In genomic region chr2:200286578-200286977, GRCh38 we compare ENCODE assay signal across 31 cellular contexts. TPM values are rescaled to one million over a fixed set of nuclear protein-coding genes. Genes with fewer than 3 reads are reported as not detected.
A peak's percentile ranks its signal among the peaks of the same experiment; 100 is the strongest.
DNase-seq lines count a peak whose midpoint lies in the region; ATAC-seq, FAIRE-seq and TF ChIP-seq lines count a peak whose summit lies in the region.
"Had no signal": no experiment of that assay in that cellular context is flagged by ENCODE, and none has a peak within 500 bp of the region (broad histone marks: within the 10 kb centered on the region; RNA-seq: fewer than 3 reads in every experiment).

No MANE protein-coding gene starts in this region.

- H3K9me3 ChIP-seq in HepG2 (ENCODE audit: low read length) (no peaks in the 10 kb centered on the region), right lobe of liver (no peaks in the 10 kb centered on the region), HEK293 (ENCODE audit: control insufficient read depth, insufficient read depth, low read depth, low read length) (no peaks in the 10 kb centered on the region), right cardiac atrium (ENCODE audit: control insufficient read depth, low read length) (no peaks in the 10 kb centered on the region)
- H3K9me3 ChIP-seq: A549, BE2C, BLaER1, Caco-2 had no signal

- no peaks in the 10 kb centered on the region for H3K79me2 ChIP-seq in HepG2 (ENCODE audit: insufficient read depth, low read length)

- no peak for FAIRE-seq in HepG2 (lab: Jason Lieb, UNC)
- FAIRE-seq: A204.1, A549, D721Med had no signal

- H3K4me3 ChIP-seq in HepG2 (replicated peaks in 1 of 3; ENCODE audit: insufficient read depth in 1 of 3, low read depth in 2 of 3, low read length in 3 of 3), result no peak overlapping the region
- no peak overlapping the region for H3K4me3 ChIP-seq in right lobe of liver
- H3K4me3 ChIP-seq in HEK293 (ENCODE audit: low read depth, low read length), result no peak overlapping the region
- no peak overlapping the region for H3K4me3 ChIP-seq in right cardiac atrium (ENCODE audit: low read length)
- H3K4me3 ChIP-seq: A549; BLaER1; BLaER1 treated with 17β-estradiol and CSF1 and Interleukin-3, amounts not matched to agents 10 nM and 100 nM had no signal

- ATAC-seq in HepG2 (no peak), right lobe of liver (no peak), right cardiac atrium (no peak)
- ATAC-seq: A549; CD8-positive, alpha-beta T cell had no signal

- intact Hi-C loops in HepG2 (cut with micrococcal nuclease; ENCODE audit: unreplicated experiment) (no loop called here), right lobe of liver (cut with DNase I) (no loop called here), right cardiac atrium (cut with DNase I) (no loop called here)

- no peaks in the 10 kb centered on the region for H4K20me1 ChIP-seq in HepG2 (ENCODE audit: insufficient read depth, low read length)
- H4K20me1 ChIP-seq: BLaER1; BLaER1 treated with 17β-estradiol and CSF1 and Interleukin-3, amounts not matched to agents 10 nM and 100 nM had no signal

- in situ Hi-C loops in HepG2 (cut with HindIII; ENCODE audit: extremely low pct_ligation_motif_present, low pct_unique_long_range_greater_than_20kb), result no loop called here

- no peak for TF ChIP-seq EP300 in HepG2 (IDR thresholded peaks at IDR 0.05; ENCODE audit: low read depth in 2 of 2, low read length in 2 of 2)
- no peak for TF ChIP-seq EP300 in HepG2 (CRISPR knock-in tag; IDR thresholded peaks at IDR 0.05; ENCODE audit: borderline replicate concordance)

- H3K4me2 ChIP-seq in HepG2 (ENCODE audit: low read depth, low read length), result no peak overlapping the region
- H3K4me2 ChIP-seq: A549; BLaER1; BLaER1 treated with 17β-estradiol and CSF1 and Interleukin-3, amounts not matched to agents 10 nM and 100 nM had no signal

- H3K36me3 ChIP-seq in HepG2 (replicated peaks in 1 of 2; ENCODE audit: control insufficient read depth in 1 of 2, insufficient read depth in 2 of 2, low read length in 2 of 2) (no peaks in the 10 kb centered on the region), right lobe of liver (no peaks in the 10 kb centered on the region), HEK293 (ENCODE audit: control insufficient read depth in 2 of 2, insufficient read depth in 1 of 2, low read length in 2 of 2) (no peaks in the 10 kb centered on the region)
- H3K36me3 ChIP-seq: BE2C; BLaER1; BLaER1 treated with 17β-estradiol and CSF1 and Interleukin-3, amounts not matched to agents 10 nM and 100 nM had no signal

- TF ChIP-seq POLR2A in HepG2 (IDR thresholded peaks at IDR 0.05; ENCODE audit: insufficient read depth in 1 of 2, low read depth in 2 of 2, low read length in 2 of 2) (no peak), right lobe of liver (IDR thresholded peaks at IDR 0.05) (no peak)

- DNase-seq in HepG2 (ENCODE audit: low spot score) (no peak), right lobe of liver (no peak), right cardiac atrium (no peak)
- DNase-seq: 8988T; ACHN; AML-193; BE2C; C1 segment of cervical spinal cord; Caco-2; Calu3; CD4-positive, alpha-beta memory T cell; CD4-positive, alpha-beta T cell; CD4-positive, CD25-positive, alpha-beta regulatory T cell; CD8-positive, alpha-beta memory T cell; CD8-positive, alpha-beta T cell; COR-L47; DMS 273 treated with DMSO at 0.1 percent for 48 hours; DMS153; DMS53; DMS79; DMS79 treated with DMSO at 0.1 percent for 48 hours; DND-41; EL had no signal

- no TSS peak for BruUV-seq in HepG2 (replicated peaks; lab: Mats Ljungman, UMichigan)

- CTCF ChIA-PET in HepG2 (lab: Yijun Ruan, JAX; ENCODE audit: low intra/inter-chr PET ratio, low total read pairs), result no interaction called here
- CTCF ChIA-PET in HEK293 (lab: Yijun Ruan, JAX), result no interaction called here

- H3K9ac ChIP-seq in HepG2 (ENCODE audit: insufficient read depth, low read depth, low read length), result no peak overlapping the region
- H3K9ac ChIP-seq: BLaER1; BLaER1 treated with 17β-estradiol and CSF1 and Interleukin-3, amounts not matched to agents 10 nM and 100 nM had no signal

- WGBS in HepG2 (ENCODE audit: low lambda C conversion rate), result 35% methylated on average over 1 of the region's 1 CpG
- 100% methylated on average over 1 of the region's 1 CpG for WGBS in right lobe of liver (ENCODE audit: insufficient coverage, low coverage, low lambda C conversion rate, missing lambda C conversion rate)
- 33% methylated on average over 1 of the region's 1 CpG for WGBS in right cardiac atrium

- H3K4me1 ChIP-seq in HepG2 (ENCODE audit: insufficient read depth, low read length) (no peaks in the 10 kb centered on the region; the same call in 1 of the 2 replicates), right lobe of liver (peaks cover 0 to 10% (median 0%) of the 10 kb centered on the region in 4 donors), HEK293 (ENCODE audit: control insufficient read depth, insufficient read depth, low read length) (no peaks in the 10 kb centered on the region), right cardiac atrium (ENCODE audit: control insufficient read depth, insufficient read depth, low read length) (no peaks in the 10 kb centered on the region)
- H3K4me1 ChIP-seq: BE2C; BLaER1; BLaER1 treated with 17β-estradiol and CSF1 and Interleukin-3, amounts not matched to agents 10 nM and 100 nM; Caco-2 had no signal

- no peak overlapping the region for H2AFZ ChIP-seq in HepG2 (ENCODE audit: low read length)

- no peak overlapping the region for H3K27ac ChIP-seq in HepG2 (ENCODE audit: extremely low read length, insufficient read depth, low read length)
- H3K27ac ChIP-seq in right lobe of liver, result no peak overlapping the region
- H3K27ac ChIP-seq in HEK293 (ENCODE audit: extremely low read depth, low read depth, low read length), result no peak overlapping the region
- H3K27ac ChIP-seq in right cardiac atrium (ENCODE audit: low read length), result no peak overlapping the region
- H3K27ac ChIP-seq: 22Rv1; A549; BLaER1; BLaER1 treated with 17β-estradiol and CSF1 and Interleukin-3, amounts not matched to agents 10 nM and 100 nM; C4-2B had no signal

- TF ChIP-seq CTCF in HepG2 (CRISPR knock-in tag; IDR thresholded peaks at IDR 0.05) (no peak), right lobe of liver (IDR thresholded peaks at IDR 0.05) (no peak), HEK293 (tag by site-specific recombination; IDR thresholded peaks at IDR 0.05) (no peak)

- TF ChIP-seq RAD21 in HepG2 (CRISPR knock-in tag; IDR thresholded peaks at IDR 0.05), result no peak

- 0 out of 5 replicates have a peak, but pooled peaks cover 0 to 1% of the 10 kb centered on the region in 2 experiments for H3K27me3 ChIP-seq in HepG2 (ENCODE audit: control insufficient read depth in 1 of 2, insufficient read depth in 2 of 2, low read length in 2 of 2)
- H3K27me3 ChIP-seq in right lobe of liver, result no peaks in the 10 kb centered on the region
- no peaks in the 10 kb centered on the region for H3K27me3 ChIP-seq in right cardiac atrium (ENCODE audit: control insufficient read depth, insufficient read depth)
- H3K27me3 ChIP-seq: BE2C; BLaER1; BLaER1 treated with 17β-estradiol and CSF1 and Interleukin-3, amounts not matched to agents 10 nM and 100 nM had no signal

- POLR2A ChIA-PET in HepG2 (lab: Yijun Ruan, JAX) (interaction anchor here (1.9 kb wide), 1 partner anchor 20 kb away, joined by 4 read pairs; the partner anchor contains the start of gene SPATS2L), HEK293 (lab: Yijun Ruan, JAX) (no interaction called here)

TF ChIP-seq in HepG2, 621 proteins besides CTCF, POLR2A, EP300 and RAD21:
- peak; percentile 81; the same call in 1 of the 2 replicates for TF ChIP-seq ZNF709 (CRISPR knock-in tag; IDR thresholded peaks at IDR 0.05)
- no peak for TF ChIP-seq ZNF7 (CRISPR knock-in tag; IDR thresholded peaks at IDR 0.05)
TF ChIP-seq in HepG2: peak in this region for 1.

TF ChIP-seq in HEK293, 187 proteins besides CTCF, POLR2A, EP300 and RAD21:
- TF ChIP-seq SETDB1 (IDR thresholded peaks at IDR 0.05; ENCODE audit: insufficient read length, low read length) (peak; percentile 61), ZNF670 (tag by site-specific recombination; IDR thresholded peaks at IDR 0.05; ENCODE audit: low read depth) (no peak), YY1 (tag by site-specific recombination; IDR thresholded peaks at IDR 0.05) (no peak)

RNA-seq across cellular contexts. Expression of gene SPATS2L, which starts 19.9 kb away (rescaled TPM):
- total RNA-seq in HepG2 (2016; rRNA removed; fragmentation: Illumina TruSeq; extraction: Trizol) (154 and 165 TPM in 2 replicates), right lobe of liver (100 to 1,000 TPM in 1 of 6 experiments, 10 to 100 TPM in 5; 60.7 to 109 (median 72.9) TPM), right cardiac atrium (100 to 1,000 TPM; 115 to 147 (median 124) TPM)
- 81.5 and 81.6 TPM in 2 replicates for total RNA-seq in HepG2 (2016; cell fraction: cytosol; rRNA removed; fragmentation: Illumina TruSeq; extraction: Trizol; ENCODE audit: low read depth)
- 151 and 153 TPM in 2 replicates for total RNA-seq in HepG2 (2016; cell fraction: insoluble cytoplasmic fraction; rRNA removed; fragmentation: Illumina TruSeq; extraction: Trizol)
- 160 and 169 TPM in 2 replicates for total RNA-seq in HepG2 (2016; cell fraction: membrane; rRNA removed; fragmentation: Illumina TruSeq; extraction: Trizol)
- 110 and 114 TPM in 2 replicates for total RNA-seq in HepG2 (2016; cell fraction: nucleus; rRNA removed; fragmentation: Illumina TruSeq; extraction: Trizol)
- polyA plus RNA-seq in HepG2 (2011; rRNA removed) (180 and 212 TPM in 2 replicates), right cardiac atrium (90.6 TPM)
- 161 and 177 TPM in 2 replicates for polyA plus RNA-seq in HepG2 (2011; cell fraction: cytosol; rRNA removed)
- polyA plus RNA-seq in HepG2 (2011; cell fraction: nucleus; rRNA removed), result 71.8 and 89.4 TPM in 2 replicates
- polyA plus RNA-seq in HepG2 (2012), result 134 and 184 TPM in 2 replicates
- 102 and 115 TPM in 2 replicates for polyA plus RNA-seq in HepG2 (2016; cell fraction: cytosol; fragmentation: Illumina TruSeq; extraction: Trizol; ENCODE audit: low read depth)
- polyA plus RNA-seq in HepG2 (2016; cell fraction: insoluble cytoplasmic fraction; fragmentation: Illumina TruSeq; extraction: Trizol; ENCODE audit: low read depth), result 213 and 235 TPM in 2 replicates
- 179 and 180 TPM in 2 replicates for polyA plus RNA-seq in HepG2 (2016; cell fraction: membrane; fragmentation: Illumina TruSeq; extraction: Trizol; ENCODE audit: low read depth)
- 145 and 148 TPM in 2 replicates for polyA plus RNA-seq in HepG2 (2016; cell fraction: nucleus; fragmentation: Illumina TruSeq; extraction: Trizol; ENCODE audit: insufficient read depth, low read depth)
- polyA minus RNA-seq in HepG2 (2011; rRNA and poly(A)+ RNA removed; ENCODE audit: low replicate concordance), result 28.4 and 78.1 TPM in 2 replicates
- polyA minus RNA-seq in HepG2 (2011; cell fraction: cytosol; rRNA and poly(A)+ RNA removed), result 121 and 126 TPM in 2 replicates
- 287 and 295 TPM in 2 replicates for polyA minus RNA-seq in HepG2 (2011; cell fraction: nucleus; rRNA and poly(A)+ RNA removed)

Comparison
In these comparisons a context has a peak if more than half of its experiments do, and no peak if none do; other contexts are left out.
1. Of the 63 proteins assayed by ChIP-seq in both HepG2 and HEK293: peak only in HepG2: none; only in HEK293: SETDB1; in both: none; in neither: 62.